Comparison of ENCODE assay signal across 1 cellular context in genomic region chr20:51739722-51740249, GRCh38.
TF ChIP-seq lines count a peak whose summit lies in the region.

No MANE protein-coding gene starts in this region.

TF ChIP-seq in IMR-90, 13 proteins besides CTCF, POLR2A, EP300 and RAD21:
- TF ChIP-seq CEBPB (IDR thresholded peaks at IDR 0.05; ENCODE audit: low read depth, low read length) = no peak
- no peak for TF ChIP-seq FOS (IDR thresholded peaks at IDR 0.05; ENCODE audit: low read depth, low read length)
- TF ChIP-seq NFE2L2 (IDR thresholded peaks at IDR 0.05; ENCODE audit: low read depth, low read length) = no peak
- no peak for TF ChIP-seq USF2 (IDR thresholded peaks at IDR 0.05; ENCODE audit: low read depth, low read length)
- TF ChIP-seq CHD1 (IDR thresholded peaks at IDR 0.05; ENCODE audit: low read depth, low read length) = no peak
- TF ChIP-seq MXI1 (IDR thresholded peaks at IDR 0.05; ENCODE audit: borderline replicate concordance, low read depth, low read length) = no peak
- no peak for TF ChIP-seq MAZ (IDR thresholded peaks at IDR 0.05; ENCODE audit: borderline replicate concordance, low read depth, low read length)
- no peak for TF ChIP-seq BHLHE40 (IDR thresholded peaks at IDR 0.05; ENCODE audit: low read depth, low read length)
- TF ChIP-seq RFX5 (IDR thresholded peaks at IDR 0.05; ENCODE audit: low read depth, low read length) = no peak
- TF ChIP-seq ELK1 (IDR thresholded peaks at IDR 0.05; ENCODE audit: borderline replicate concordance, low read depth, low read length) = no peak
- TF ChIP-seq MAFK (IDR thresholded peaks at IDR 0.05; ENCODE audit: low read depth, low read length) = no peak
